1 cellular context compared by ENCODE assay signal in the genomic region with DNA sequence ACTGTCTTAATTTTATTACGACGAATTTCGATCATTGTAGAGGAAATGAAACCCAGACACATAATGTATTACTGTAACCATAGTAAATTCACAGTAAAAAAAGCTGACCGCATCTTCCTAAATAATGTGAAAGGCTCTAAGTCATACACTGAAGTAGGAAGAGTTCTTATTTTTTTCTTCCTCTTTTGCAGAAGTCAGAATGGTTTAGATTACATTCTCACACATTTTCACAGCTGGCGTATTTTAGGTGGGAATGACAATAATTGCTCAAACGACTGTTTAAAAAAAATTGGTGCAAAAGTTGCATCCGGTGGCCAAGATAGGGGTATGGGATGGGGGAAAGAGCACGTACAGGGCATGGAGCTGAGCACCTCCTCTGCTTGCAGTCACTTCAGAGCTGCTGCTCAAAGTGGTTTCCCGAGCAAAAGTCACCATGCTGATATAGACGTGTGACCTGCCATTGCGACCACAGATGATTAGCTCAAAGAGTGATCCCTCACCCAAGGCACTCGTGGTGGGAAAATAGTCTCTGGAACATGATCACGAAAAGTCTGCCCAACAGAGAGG.
TF ChIP-seq lines count a peak whose summit lies in the region.

No MANE protein-coding gene starts in this region.

TF ChIP-seq in GM12878, 131 proteins besides CTCF, POLR2A, EP300 and RAD21 (continued from another document):
- TF ChIP-seq, protein P1, sequence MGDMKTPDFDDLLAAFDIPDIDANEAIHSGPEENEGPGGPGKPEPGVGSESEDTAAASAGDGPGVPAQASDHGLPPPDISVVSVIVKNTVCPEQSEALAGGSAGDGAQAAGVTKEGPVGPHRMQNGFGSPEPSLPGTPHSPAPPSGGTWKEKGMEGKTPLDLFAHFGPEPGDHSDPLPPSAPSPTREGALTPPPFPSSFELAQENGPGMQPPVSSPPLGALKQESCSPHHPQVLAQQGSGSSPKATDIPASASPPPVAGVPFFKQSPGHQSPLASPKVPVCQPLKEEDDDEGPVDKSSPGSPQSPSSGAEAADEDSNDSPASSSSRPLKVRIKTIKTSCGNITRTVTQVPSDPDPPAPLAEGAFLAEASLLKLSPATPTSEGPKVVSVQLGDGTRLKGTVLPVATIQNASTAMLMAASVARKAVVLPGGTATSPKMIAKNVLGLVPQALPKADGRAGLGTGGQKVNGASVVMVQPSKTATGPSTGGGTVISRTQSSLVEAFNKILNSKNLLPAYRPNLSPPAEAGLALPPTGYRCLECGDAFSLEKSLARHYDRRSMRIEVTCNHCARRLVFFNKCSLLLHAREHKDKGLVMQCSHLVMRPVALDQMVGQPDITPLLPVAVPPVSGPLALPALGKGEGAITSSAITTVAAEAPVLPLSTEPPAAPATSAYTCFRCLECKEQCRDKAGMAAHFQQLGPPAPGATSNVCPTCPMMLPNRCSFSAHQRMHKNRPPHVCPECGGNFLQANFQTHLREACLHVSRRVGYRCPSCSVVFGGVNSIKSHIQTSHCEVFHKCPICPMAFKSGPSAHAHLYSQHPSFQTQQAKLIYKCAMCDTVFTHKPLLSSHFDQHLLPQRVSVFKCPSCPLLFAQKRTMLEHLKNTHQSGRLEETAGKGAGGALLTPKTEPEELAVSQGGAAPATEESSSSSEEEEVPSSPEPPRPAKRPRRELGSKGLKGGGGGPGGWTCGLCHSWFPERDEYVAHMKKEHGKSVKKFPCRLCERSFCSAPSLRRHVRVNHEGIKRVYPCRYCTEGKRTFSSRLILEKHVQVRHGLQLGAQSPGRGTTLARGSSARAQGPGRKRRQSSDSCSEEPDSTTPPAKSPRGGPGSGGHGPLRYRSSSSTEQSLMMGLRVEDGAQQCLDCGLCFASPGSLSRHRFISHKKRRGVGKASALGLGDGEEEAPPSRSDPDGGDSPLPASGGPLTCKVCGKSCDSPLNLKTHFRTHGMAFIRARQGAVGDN (IDR thresholded peaks at IDR 0.05), result peak; percentile 69
- TF ChIP-seq CHD2 (IDR thresholded peaks at IDR 0.05; ENCODE audit: borderline replicate concordance, low read depth, low read length) (no peak), SREBF2 (IDR thresholded peaks at IDR 0.05; ENCODE audit: low read length) (0 out of 2 replicates have a peak, but pooled peaks have one; percentile 18), NR2C1 (IDR thresholded peaks at IDR 0.05) (no peak), ZNF384 (IDR thresholded peaks at IDR 0.05; ENCODE audit: borderline replicate concordance, low read depth, low read length) (peak; percentile 89; the same call in 1 of the 2 replicates), BCL11A (IDR thresholded peaks at IDR 0.05; ENCODE audit: low read depth, low read length) (no peak), GATAD2B (conservative IDR thresholded peaks at IDR 0.05; ENCODE audit: low read depth) (peak; percentile 66), MEF2B (IDR thresholded peaks at IDR 0.05; ENCODE audit: partially characterized antibody, poor library complexity, severe bottlenecking) (peak; percentile 76), ETV6 (conservative IDR thresholded peaks at IDR 0.05 in 1 of 2, IDR thresholded peaks at IDR 0.05 in 1 of 2; ENCODE audit: borderline replicate concordance in 1 of 2, low read depth in 1 of 2) (peak in 1 of 2 experiments; percentile 21; a peak in 1 of 4 replicates), NFIC (IDR thresholded peaks at IDR 0.05; ENCODE audit: low read depth, low read length) (no peak), JUNB (IDR thresholded peaks at IDR 0.05) (no peak), NFXL1 (IDR thresholded peaks at IDR 0.05; ENCODE audit: borderline replicate concordance) (no peak), STAT3 (IDR thresholded peaks at IDR 0.05; ENCODE audit: low read depth, low read length) (no peak), SMAD1 (IDR thresholded peaks at IDR 0.05; ENCODE audit: low read depth, partially characterized antibody) (peak; percentile 73), IKZF2 (IDR thresholded peaks at IDR 0.05) (peak; percentile 95), YBX1 (IDR thresholded peaks at IDR 0.05) (no peak), MTA2 (IDR thresholded peaks at IDR 0.05; ENCODE audit: low read depth) (peak; percentile 94), EED (IDR thresholded peaks at IDR 0.05; ENCODE audit: low read depth) (no peak), ZNF622 (IDR thresholded peaks at IDR 0.05) (no peak), ATF7 (IDR thresholded peaks at IDR 0.05; ENCODE audit: low read depth) (peak; percentile 86), RUNX3 (IDR thresholded peaks at IDR 0.05; ENCODE audit: low read length) (peak; percentile 25; the same call in 1 of the 2 replicates), BHLHE40 (IDR thresholded peaks at IDR 0.05; ENCODE audit: borderline replicate concordance in 1 of 2, low read depth in 2 of 2, low read length in 1 of 2) (peak; percentile 34 to 62; a peak in 1 of 4 replicates), BMI1 (IDR thresholded peaks at IDR 0.05; ENCODE audit: borderline replicate concordance) (peak; percentile 56), ASH2L (IDR thresholded peaks at IDR 0.05; ENCODE audit: borderline replicate concordance, low read depth) (no peak), SPI1 (IDR thresholded peaks at IDR 0.05; ENCODE audit: borderline replicate concordance, insufficient read depth, low read depth, low read length) (peak; percentile 67; the same call in 1 of the 2 replicates), IKZF1 (conservative IDR thresholded peaks at IDR 0.05) (peak; percentile 88)
- TF ChIP-seq, protein P2, sequence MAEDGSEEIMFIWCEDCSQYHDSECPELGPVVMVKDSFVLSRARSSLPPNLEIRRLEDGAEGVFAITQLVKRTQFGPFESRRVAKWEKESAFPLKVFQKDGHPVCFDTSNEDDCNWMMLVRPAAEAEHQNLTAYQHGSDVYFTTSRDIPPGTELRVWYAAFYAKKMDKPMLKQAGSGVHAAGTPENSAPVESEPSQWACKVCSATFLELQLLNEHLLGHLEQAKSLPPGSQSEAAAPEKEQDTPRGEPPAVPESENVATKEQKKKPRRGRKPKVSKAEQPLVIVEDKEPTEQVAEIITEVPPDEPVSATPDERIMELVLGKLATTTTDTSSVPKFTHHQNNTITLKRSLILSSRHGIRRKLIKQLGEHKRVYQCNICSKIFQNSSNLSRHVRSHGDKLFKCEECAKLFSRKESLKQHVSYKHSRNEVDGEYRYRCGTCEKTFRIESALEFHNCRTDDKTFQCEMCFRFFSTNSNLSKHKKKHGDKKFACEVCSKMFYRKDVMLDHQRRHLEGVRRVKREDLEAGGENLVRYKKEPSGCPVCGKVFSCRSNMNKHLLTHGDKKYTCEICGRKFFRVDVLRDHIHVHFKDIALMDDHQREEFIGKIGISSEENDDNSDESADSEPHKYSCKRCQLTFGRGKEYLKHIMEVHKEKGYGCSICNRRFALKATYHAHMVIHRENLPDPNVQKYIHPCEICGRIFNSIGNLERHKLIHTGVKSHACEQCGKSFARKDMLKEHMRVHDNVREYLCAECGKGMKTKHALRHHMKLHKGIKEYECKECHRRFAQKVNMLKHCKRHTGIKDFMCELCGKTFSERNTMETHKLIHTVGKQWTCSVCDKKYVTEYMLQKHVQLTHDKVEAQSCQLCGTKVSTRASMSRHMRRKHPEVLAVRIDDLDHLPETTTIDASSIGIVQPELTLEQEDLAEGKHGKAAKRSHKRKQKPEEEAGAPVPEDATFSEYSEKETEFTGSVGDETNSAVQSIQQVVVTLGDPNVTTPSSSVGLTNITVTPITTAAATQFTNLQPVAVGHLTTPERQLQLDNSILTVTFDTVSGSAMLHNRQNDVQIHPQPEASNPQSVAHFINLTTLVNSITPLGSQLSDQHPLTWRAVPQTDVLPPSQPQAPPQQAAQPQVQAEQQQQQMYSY (CRISPR knock-in tag; IDR thresholded peaks at IDR 0.05), result no peak
- TF ChIP-seq, protein P3, sequence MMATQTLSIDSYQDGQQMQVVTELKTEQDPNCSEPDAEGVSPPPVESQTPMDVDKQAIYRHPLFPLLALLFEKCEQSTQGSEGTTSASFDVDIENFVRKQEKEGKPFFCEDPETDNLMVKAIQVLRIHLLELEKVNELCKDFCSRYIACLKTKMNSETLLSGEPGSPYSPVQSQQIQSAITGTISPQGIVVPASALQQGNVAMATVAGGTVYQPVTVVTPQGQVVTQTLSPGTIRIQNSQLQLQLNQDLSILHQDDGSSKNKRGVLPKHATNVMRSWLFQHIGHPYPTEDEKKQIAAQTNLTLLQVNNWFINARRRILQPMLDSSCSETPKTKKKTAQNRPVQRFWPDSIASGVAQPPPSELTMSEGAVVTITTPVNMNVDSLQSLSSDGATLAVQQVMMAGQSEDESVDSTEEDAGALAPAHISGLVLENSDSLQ (IDR thresholded peaks at IDR 0.05), result peak; percentile 41; the same call in 1 of the 2 replicates
- TF ChIP-seq, protein P4, sequence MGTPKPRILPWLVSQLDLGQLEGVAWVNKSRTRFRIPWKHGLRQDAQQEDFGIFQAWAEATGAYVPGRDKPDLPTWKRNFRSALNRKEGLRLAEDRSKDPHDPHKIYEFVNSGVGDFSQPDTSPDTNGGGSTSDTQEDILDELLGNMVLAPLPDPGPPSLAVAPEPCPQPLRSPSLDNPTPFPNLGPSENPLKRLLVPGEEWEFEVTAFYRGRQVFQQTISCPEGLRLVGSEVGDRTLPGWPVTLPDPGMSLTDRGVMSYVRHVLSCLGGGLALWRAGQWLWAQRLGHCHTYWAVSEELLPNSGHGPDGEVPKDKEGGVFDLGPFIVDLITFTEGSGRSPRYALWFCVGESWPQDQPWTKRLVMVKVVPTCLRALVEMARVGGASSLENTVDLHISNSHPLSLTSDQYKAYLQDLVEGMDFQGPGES (IDR thresholded peaks at IDR 0.05), result no peak
- TF ChIP-seq, protein P5, sequence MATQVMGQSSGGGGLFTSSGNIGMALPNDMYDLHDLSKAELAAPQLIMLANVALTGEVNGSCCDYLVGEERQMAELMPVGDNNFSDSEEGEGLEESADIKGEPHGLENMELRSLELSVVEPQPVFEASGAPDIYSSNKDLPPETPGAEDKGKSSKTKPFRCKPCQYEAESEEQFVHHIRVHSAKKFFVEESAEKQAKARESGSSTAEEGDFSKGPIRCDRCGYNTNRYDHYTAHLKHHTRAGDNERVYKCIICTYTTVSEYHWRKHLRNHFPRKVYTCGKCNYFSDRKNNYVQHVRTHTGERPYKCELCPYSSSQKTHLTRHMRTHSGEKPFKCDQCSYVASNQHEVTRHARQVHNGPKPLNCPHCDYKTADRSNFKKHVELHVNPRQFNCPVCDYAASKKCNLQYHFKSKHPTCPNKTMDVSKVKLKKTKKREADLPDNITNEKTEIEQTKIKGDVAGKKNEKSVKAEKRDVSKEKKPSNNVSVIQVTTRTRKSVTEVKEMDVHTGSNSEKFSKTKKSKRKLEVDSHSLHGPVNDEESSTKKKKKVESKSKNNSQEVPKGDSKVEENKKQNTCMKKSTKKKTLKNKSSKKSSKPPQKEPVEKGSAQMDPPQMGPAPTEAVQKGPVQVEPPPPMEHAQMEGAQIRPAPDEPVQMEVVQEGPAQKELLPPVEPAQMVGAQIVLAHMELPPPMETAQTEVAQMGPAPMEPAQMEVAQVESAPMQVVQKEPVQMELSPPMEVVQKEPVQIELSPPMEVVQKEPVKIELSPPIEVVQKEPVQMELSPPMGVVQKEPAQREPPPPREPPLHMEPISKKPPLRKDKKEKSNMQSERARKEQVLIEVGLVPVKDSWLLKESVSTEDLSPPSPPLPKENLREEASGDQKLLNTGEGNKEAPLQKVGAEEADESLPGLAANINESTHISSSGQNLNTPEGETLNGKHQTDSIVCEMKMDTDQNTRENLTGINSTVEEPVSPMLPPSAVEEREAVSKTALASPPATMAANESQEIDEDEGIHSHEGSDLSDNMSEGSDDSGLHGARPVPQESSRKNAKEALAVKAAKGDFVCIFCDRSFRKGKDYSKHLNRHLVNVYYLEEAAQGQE (IDR thresholded peaks at IDR 0.05; ENCODE audit: low read depth, low read length), result no peak
- TF ChIP-seq, protein P6, sequence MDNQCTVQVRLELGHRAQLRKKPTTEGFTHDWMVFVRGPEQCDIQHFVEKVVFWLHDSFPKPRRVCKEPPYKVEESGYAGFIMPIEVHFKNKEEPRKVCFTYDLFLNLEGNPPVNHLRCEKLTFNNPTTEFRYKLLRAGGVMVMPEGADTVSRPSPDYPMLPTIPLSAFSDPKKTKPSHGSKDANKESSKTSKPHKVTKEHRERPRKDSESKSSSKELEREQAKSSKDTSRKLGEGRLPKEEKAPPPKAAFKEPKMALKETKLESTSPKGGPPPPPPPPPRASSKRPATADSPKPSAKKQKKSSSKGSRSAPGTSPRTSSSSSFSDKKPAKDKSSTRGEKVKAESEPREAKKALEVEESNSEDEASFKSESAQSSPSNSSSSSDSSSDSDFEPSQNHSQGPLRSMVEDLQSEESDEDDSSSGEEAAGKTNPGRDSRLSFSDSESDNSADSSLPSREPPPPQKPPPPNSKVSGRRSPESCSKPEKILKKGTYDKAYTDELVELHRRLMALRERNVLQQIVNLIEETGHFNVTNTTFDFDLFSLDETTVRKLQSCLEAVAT (IDR thresholded peaks at IDR 0.05), result peak; percentile 86
- TF ChIP-seq, protein P7, sequence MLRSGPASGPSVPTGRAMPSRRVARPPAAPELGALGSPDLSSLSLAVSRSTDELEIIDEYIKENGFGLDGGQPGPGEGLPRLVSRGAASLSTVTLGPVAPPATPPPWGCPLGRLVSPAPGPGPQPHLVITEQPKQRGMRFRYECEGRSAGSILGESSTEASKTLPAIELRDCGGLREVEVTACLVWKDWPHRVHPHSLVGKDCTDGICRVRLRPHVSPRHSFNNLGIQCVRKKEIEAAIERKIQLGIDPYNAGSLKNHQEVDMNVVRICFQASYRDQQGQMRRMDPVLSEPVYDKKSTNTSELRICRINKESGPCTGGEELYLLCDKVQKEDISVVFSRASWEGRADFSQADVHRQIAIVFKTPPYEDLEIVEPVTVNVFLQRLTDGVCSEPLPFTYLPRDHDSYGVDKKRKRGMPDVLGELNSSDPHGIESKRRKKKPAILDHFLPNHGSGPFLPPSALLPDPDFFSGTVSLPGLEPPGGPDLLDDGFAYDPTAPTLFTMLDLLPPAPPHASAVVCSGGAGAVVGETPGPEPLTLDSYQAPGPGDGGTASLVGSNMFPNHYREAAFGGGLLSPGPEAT (IDR thresholded peaks at IDR 0.05; ENCODE audit: low read depth), result peak; percentile 73
